17 cellular contexts compared by ENCODE assay signal in the genomic region with DNA sequence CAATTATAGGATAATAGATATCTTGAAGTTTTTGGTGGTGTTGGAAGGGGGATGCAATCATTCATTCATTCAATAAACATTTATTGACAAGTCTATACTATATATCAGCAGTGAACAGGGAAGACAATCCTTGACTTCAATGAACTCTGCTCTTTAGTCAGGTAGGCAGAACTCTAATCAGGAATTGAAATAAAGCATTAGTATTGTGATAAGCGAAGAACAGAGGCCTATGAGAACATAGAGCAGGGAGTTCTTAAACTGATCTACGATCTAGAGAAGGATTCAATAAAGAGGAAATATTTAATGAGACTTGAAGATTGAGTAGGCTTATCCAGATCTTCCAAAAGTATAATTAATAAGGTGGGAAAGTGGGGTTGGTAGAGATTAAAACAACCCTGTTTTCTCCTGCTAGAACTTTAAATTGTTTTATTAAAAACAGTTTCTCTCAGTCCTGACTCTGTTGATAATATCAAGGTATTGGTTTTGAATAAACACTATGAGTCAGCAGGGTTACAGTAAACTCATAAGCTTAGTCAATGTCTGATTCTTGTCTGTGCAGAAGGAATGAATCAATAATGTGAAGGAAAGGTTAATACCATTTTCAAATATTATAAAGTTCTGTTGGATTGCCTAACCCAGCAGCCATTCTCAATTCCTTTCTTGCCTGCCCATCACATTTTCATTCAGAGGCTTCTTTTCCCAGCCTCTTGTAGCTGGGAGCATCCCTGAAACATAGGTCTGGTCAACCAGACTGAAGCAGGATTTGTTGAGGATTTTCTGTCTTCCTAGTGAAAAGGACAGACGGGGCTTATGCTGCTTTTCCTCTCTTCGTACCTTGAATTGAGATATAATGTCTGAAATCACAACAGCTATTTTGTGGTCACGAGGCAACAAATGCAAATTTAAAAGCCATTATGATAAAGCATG. TPM values are rescaled to one million over a fixed set of nuclear protein-coding genes. Genes with fewer than 3 reads are reported as not detected.
DNase-seq lines count a peak whose midpoint lies in the region; ATAC-seq and TF ChIP-seq lines count a peak whose summit lies in the region.
"Had no signal": no experiment of that assay in that cellular context is flagged by ENCODE, and none has a peak within 500 bp of the region (broad histone marks: within the 10 kb centered on the region; RNA-seq: fewer than 3 reads in every experiment).

No MANE protein-coding gene starts in this region.

- peaks cover 4% of the 10 kb centered on the region for H3K9me3 ChIP-seq in WERI-Rb-1 (ENCODE audit: severe bottlenecking)
- H3K9me3 ChIP-seq in uterus, result no peaks in the 10 kb centered on the region
- H3K9me3 ChIP-seq: ovary had no signal

- no peak for TF ChIP-seq POLR2A in uterus (IDR thresholded peaks at IDR 0.05)

- ATAC-seq in foreskin keratinocyte (peak; percentile 85), HG02571 (IDR thresholded peaks at IDR 0.05; ENCODE audit: unreplicated experiment) (no peak)

- no peaks in the 10 kb centered on the region for H3K27me3 ChIP-seq in WERI-Rb-1 (ENCODE audit: insufficient read depth, low read depth, severe bottlenecking)
- no peaks in the 10 kb centered on the region for H3K27me3 ChIP-seq in foreskin keratinocyte
- no peaks in the 10 kb centered on the region for H3K27me3 ChIP-seq in uterus
- H3K27me3 ChIP-seq: BLaER1, ovary had no signal

- DNase-seq in SIG-M5 treated with dmso at 0.1 percent for 504 hours (lab: John Stamatoyannopoulos, UW; ENCODE audit: unreplicated experiment), result peak; percentile 15
- DNase-seq in SIG-M5 (lab: John Stamatoyannopoulos, UW), result no peak
- no peak for DNase-seq in WERI-Rb-1
- peak in 1 of 2 donors; percentile 42 for DNase-seq in foreskin keratinocyte
- DNase-seq in uterus, result no peak
- DNase-seq in hypothalamus (lab: John Stamatoyannopoulos, UW), result no peak
- DNase-seq: activated CD4-positive, alpha-beta T cell treated with anti-CD3 and anti-CD28 coated beads, Interleukin-2, amount 50 U/mL, for 1 hour; activated naive CD4-positive, alpha-beta T cell; cortex of kidney; Kasumi-1; NCI-H1105 treated with DMSO at 0.1 percent for 48 hours; ovary; stimulated activated CD4-positive, alpha-beta T cell treated with anti-CD3 and anti-CD28 coated beads, Interleukin-4, amount 100 ng/mL, for 1 hour; substantia nigra had no signal

- peak overlapping the region; percentile 16; the same call in 1 of the 2 replicates for H3K27ac ChIP-seq in WERI-Rb-1
- H3K27ac ChIP-seq in foreskin keratinocyte, result peak overlapping the region; percentile 1
- H3K27ac ChIP-seq in urinary bladder (ENCODE audit: low read depth), result peak overlapping the region; percentile 19
- no peak overlapping the region for H3K27ac ChIP-seq in uterus
- H3K27ac ChIP-seq: BLaER1, ovary had no signal

- H3K4me1 ChIP-seq in foreskin keratinocyte (peaks cover 5% of the 10 kb centered on the region), urinary bladder (ENCODE audit: insufficient read depth) (peaks cover 2% of the 10 kb centered on the region), uterus (no peaks in the 10 kb centered on the region)
- H3K4me1 ChIP-seq: BLaER1 had no signal

- H3K36me3 ChIP-seq in WERI-Rb-1 (no peaks in the 10 kb centered on the region), urinary bladder (ENCODE audit: insufficient read depth) (no peaks in the 10 kb centered on the region), uterus (no peaks in the 10 kb centered on the region)
- H3K36me3 ChIP-seq: BLaER1, ovary had no signal

- intact Hi-C loops in uterus (cut with DNase I; ENCODE audit: low total_unique reads), result no loop called here

- WGBS in urinary bladder, result 79% methylated on average over 5 of the region's 5 CpGs

- no peak overlapping the region for H3K4me3 ChIP-seq in WERI-Rb-1 (ENCODE audit: low read depth, low read length)
- H3K4me3 ChIP-seq in urinary bladder (ENCODE audit: low read depth, low read length), result no peak overlapping the region
- no peak overlapping the region for H3K4me3 ChIP-seq in uterus
- H3K4me3 ChIP-seq: BLaER1, ovary had no signal

- TF ChIP-seq CTCF in WERI-Rb-1 (IDR thresholded peaks at IDR 0.05; ENCODE audit: low read depth, low read length) (no peak), foreskin keratinocyte (conservative IDR thresholded peaks at IDR 0.05) (no peak), uterus (IDR thresholded peaks at IDR 0.05) (no peak)

RNA-seq across cellular contexts. Expression of a gene that starts 38.9 kb away (rescaled TPM):
- 183 and 195 TPM in 2 replicates for total RNA-seq in foreskin keratinocyte
- polyA plus RNA-seq in foreskin keratinocyte, result 87.7 and 102 TPM in 2 replicates
- total RNA-seq in urinary bladder, result 175 TPM
- 97.2 TPM for polyA plus RNA-seq in urinary bladder
- 100 to 1,000 TPM in 2 of 4 donors, 10 to 100 TPM in 2; 57.9 to 183 (median 99.7) TPM for total RNA-seq in uterus

Comparison
In these comparisons a context has a peak if more than half of its experiments do, and no peak if none do; other contexts are left out.
1. H3K27ac ChIP-seq: peak in WERI-Rb-1 (single experiment), foreskin keratinocyte (single experiment) and urinary bladder (single experiment); none in uterus (0 of 2).